28 cellular contexts compared by ENCODE assay signal in genomic region chr2:105249181-105249580, GRCh38. TPM values are rescaled to one million over a fixed set of nuclear protein-coding genes. Genes with fewer than 3 reads are reported as not detected.
"Had no signal": no experiment of that assay in that cellular context is flagged by ENCODE, and none has a peak within 500 bp of the region (broad histone marks: within the 10 kb centered on the region; RNA-seq: fewer than 3 reads in every experiment).

No MANE protein-coding gene starts in this region.

- H3K4me3 ChIP-seq: heart left ventricle, left lung, lung, ovary, prostate gland, spleen, testis, transverse colon, uterus had no signal

- H3K27ac ChIP-seq: foreskin keratinocyte, heart left ventricle, left lung, ovary, prostate gland, spleen, testis, transverse colon, uterus had no signal

- DNase-seq: activated CD4-positive, alpha-beta T cell treated with anti-CD3 and anti-CD28 coated beads for 4 hours; activated CD4-positive, alpha-beta T cell treated with anti-CD3 and anti-CD28 coated beads, Interleukin-2, amount 50 U/mL, for 4 hours; activated effector memory CD4-positive, alpha-beta T cell treated with Interleukin-2 at 50 U/mL for 16 hours; activated naive CD4-positive, alpha-beta T cell treated with Interleukin-2 at 50 U/mL for 16 hours; aorta; cortex of kidney; effector memory CD8-positive, alpha-beta T cell; foreskin keratinocyte; heart left ventricle; hypothalamus; left lung; naive B cell; ovary; spleen; stimulated activated CD4-positive, alpha-beta T cell treated with anti-CD3 and anti-CD28 coated beads, Interleukin-4, amount 100 ng/mL, for 1 hour; stimulated activated naive CD8-positive, alpha-beta T cell treated with anti-CD3 and anti-CD28 coated beads, Interleukin-15, Interleukin-2, amounts not matched to agents 100 U/mL and 50 U/mL, for 24 hours; T-helper 1 cell; testis; transverse colon; uterus had no signal

- ATAC-seq: effector memory CD8-positive, alpha-beta T cell; foreskin keratinocyte; heart left ventricle; left lung; stimulated activated naive CD8-positive, alpha-beta T cell treated with anti-CD3 and anti-CD28 coated beads, Interleukin-15, Interleukin-2, amounts not matched to agents 100 U/mL and 50 U/mL, for 24 hours had no signal

- H3K27me3 ChIP-seq: heart left ventricle, left lung, ovary, spleen, testis, transverse colon, uterus had no signal

- H3K36me3 ChIP-seq: heart left ventricle, left lung, ovary, prostate gland, spleen, transverse colon, uterus had no signal

- H3K9me3 ChIP-seq: heart left ventricle, left lung, ovary, prostate gland, spleen, testis, transverse colon, uterus had no signal

- H3K4me1 ChIP-seq: foreskin keratinocyte, heart left ventricle, left lung, prostate gland, transverse colon, uterus had no signal

- FAIRE-seq: endothelial cell of umbilical vein, islet of Langerhans had no signal

RNA-seq across cellular contexts. Expression of gene GPR45, which starts 7.6 kb away (rescaled TPM):
- total RNA-seq: aorta, cardiac septum, endothelial cell of umbilical vein, foreskin keratinocyte, heart left ventricle, left lung, lung, mesothelial cell of epicardium, ovary, prostate gland, spleen, transverse colon, uterus had no signal
- polyA plus RNA-seq: adipose tissue, endothelial cell of umbilical vein, esophagus, foreskin keratinocyte, heart left ventricle, lung, ovary, spleen had no signal
